ENCODE assay signal across 13 cellular contexts in the genomic region with DNA sequence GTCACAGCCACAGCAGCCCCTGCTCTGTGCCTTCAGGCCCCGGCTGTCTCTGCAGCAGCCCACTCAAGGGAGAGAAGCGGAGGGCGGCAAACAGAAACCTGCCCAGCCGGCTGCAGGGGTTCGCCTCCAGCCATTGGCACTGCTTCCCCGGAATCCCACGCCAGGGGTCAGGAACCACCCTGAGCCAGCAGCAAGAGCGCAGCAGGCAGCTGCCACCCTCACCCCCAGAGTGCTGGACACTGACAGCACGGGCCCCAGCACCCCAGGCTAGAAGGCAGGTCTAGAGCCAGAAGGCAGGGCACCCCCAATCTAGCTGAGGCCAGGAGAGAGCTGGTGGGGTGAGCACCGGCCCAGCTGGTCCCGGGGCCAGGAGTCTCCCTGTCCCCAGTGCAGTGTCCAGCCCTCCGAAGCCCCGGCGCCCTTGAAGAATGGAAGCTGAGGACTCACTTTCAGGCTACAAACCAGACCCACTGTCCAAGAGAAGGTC. TPM values are rescaled to one million over a fixed set of nuclear protein-coding genes. Genes with fewer than 3 reads are reported as not detected.
DNase-seq lines count a peak whose midpoint lies in the region; ATAC-seq and TF ChIP-seq lines count a peak whose summit lies in the region.
"Had no signal": no experiment of that assay in that cellular context is flagged by ENCODE, and none has a peak within 500 bp of the region (broad histone marks: within the 10 kb centered on the region; RNA-seq: fewer than 3 reads in every experiment).

No MANE protein-coding gene starts in this region.

- CTCF ChIA-PET in CD4-positive, alpha-beta T cell (lab: Charles Lee): interaction anchor here (1.2 to 3.1 kb wide), 2 partner anchors 92 to 152 kb away, joined by 7 to 25 read pairs; no protein-coding TSS in a partner anchor
- CTCF ChIA-PET in HEK293 (lab: Yijun Ruan, JAX): interaction anchor here (0.6 to 2.0 kb wide), 7 partner anchors 25 to 1044 kb away, joined by 3 to 10 read pairs (median 5); no protein-coding TSS in a partner anchor

- ATAC-seq in CD4-positive, alpha-beta T cell (ENCODE audit: poor library complexity): no peak
- ATAC-seq in GM19463 (IDR thresholded peaks at IDR 0.05; ENCODE audit: unreplicated experiment): no peak

- peaks cover 0 to 26% of the 10 kb centered on the region in 2 experiments; a peak in 2 of 3 replicates for H3K36me3 ChIP-seq in HEK293 (ENCODE audit: control insufficient read depth in 2 of 2, insufficient read depth in 1 of 2, low read length in 2 of 2)
- peaks cover 3% of the 10 kb centered on the region; the same call in 1 of the 2 replicates for H3K36me3 ChIP-seq in MG63
- H3K36me3 ChIP-seq: brain microvascular endothelial cell, HAP-1 had no signal

- H3K4me1 Mint-ChIP-seq in CD4-positive, alpha-beta T cell (ENCODE audit: low read depth): peaks cover 52% of the 10 kb centered on the region
- peaks cover 66% of the 10 kb centered on the region for H3K4me1 Mint-ChIP-seq in activated naive CD8-positive, alpha-beta T cell (ENCODE audit: low read depth)
- peaks cover 57% of the 10 kb centered on the region for H3K4me1 Mint-ChIP-seq in nephron progenitor cell

- H3K27ac ChIP-seq in CD4-positive, alpha-beta T cell (ENCODE audit: low read depth, low read length): peak overlapping the region; percentile 86
- no peak overlapping the region for H3K27ac ChIP-seq in HEK293 (ENCODE audit: extremely low read depth, low read depth, low read length)
- H3K27ac ChIP-seq: brain microvascular endothelial cell, SJSA1 had no signal

- no peaks in the 10 kb centered on the region for H3K4me1 ChIP-seq in HEK293 (ENCODE audit: control insufficient read depth, insufficient read depth, low read length)
- H3K4me1 ChIP-seq: HAP-1 had no signal

- H3K4me3 ChIP-seq in HEK293 (ENCODE audit: low read depth, low read length) (no peak overlapping the region), MG63 (no peak overlapping the region)
- H3K4me3 ChIP-seq: HAP-1, SJSA1 had no signal

- H3K36me3 Mint-ChIP-seq in CD4-positive, alpha-beta T cell (ENCODE audit: low read depth): peaks cover 28% of the 10 kb centered on the region
- H3K36me3 Mint-ChIP-seq in activated naive CD8-positive, alpha-beta T cell: no peaks in the 10 kb centered on the region
- H3K36me3 Mint-ChIP-seq in nephron progenitor cell (ENCODE audit: low read depth): peaks cover 8% of the 10 kb centered on the region

- peak overlapping the region; percentile 98 for H3K27ac Mint-ChIP-seq in CD4-positive, alpha-beta T cell
- peak overlapping the region; percentile 93 for H3K27ac Mint-ChIP-seq in activated naive CD8-positive, alpha-beta T cell
- H3K27ac Mint-ChIP-seq in nephron progenitor cell: peak overlapping the region; percentile 39

- no peak for TF ChIP-seq CTCF in CD4-positive, alpha-beta T cell (IDR thresholded peaks at IDR 0.05)
- TF ChIP-seq CTCF in HEK293 (tag by site-specific recombination; IDR thresholded peaks at IDR 0.05) (no peak), nephron progenitor cell (IDR thresholded peaks at IDR 0.05) (no peak)

- POLR2A ChIA-PET in CD4-positive, alpha-beta T cell (lab: Charles Lee): interaction anchor here (0.5 to 14.0 kb wide), 15 partner anchors 9 to 418 kb away, joined by 3 to 394 read pairs (median 6); partner anchors contain the start of genes EXOC7, FOXJ1, RNF157 and UBALD2
- POLR2A ChIA-PET in HEK293 (lab: Yijun Ruan, JAX): interaction anchor here (0.9 to 1.6 kb wide), 3 partner anchors 9 to 201 kb away, joined by 3 to 8 read pairs (median 4); partner anchors contain the start of genes SRP68 and UBALD2

- H3K27me3 Mint-ChIP-seq in CD4-positive, alpha-beta T cell: no peaks in the 10 kb centered on the region
- no peaks in the 10 kb centered on the region for H3K27me3 Mint-ChIP-seq in activated naive CD8-positive, alpha-beta T cell
- no peaks in the 10 kb centered on the region for H3K27me3 Mint-ChIP-seq in nephron progenitor cell (ENCODE audit: low read depth, poor library complexity)

- H3K9me3 Mint-ChIP-seq in CD4-positive, alpha-beta T cell: no peaks in the 10 kb centered on the region
- H3K9me3 Mint-ChIP-seq in activated naive CD8-positive, alpha-beta T cell (ENCODE audit: low read depth): no peaks in the 10 kb centered on the region
- no peaks in the 10 kb centered on the region for H3K9me3 Mint-ChIP-seq in nephron progenitor cell

- intact Hi-C loops in CD4-positive, alpha-beta T cell (cut with DNase I, micrococcal nuclease): no loop called here

- H3K27me3 ChIP-seq in CD4-positive, alpha-beta T cell (ENCODE audit: control insufficient read depth, insufficient read depth, low read length): no peaks in the 10 kb centered on the region
- no peaks in the 10 kb centered on the region for H3K27me3 ChIP-seq in MG63
- H3K27me3 ChIP-seq: brain microvascular endothelial cell, SJSA1 had no signal

- no peaks in the 10 kb centered on the region for H3K9me3 ChIP-seq in CD4-positive, alpha-beta T cell (ENCODE audit: control insufficient read depth, low read length)
- H3K9me3 ChIP-seq in HEK293 (ENCODE audit: control insufficient read depth, insufficient read depth, low read depth, low read length) (no peaks in the 10 kb centered on the region), MG63 (no peaks in the 10 kb centered on the region)
- H3K9me3 ChIP-seq: HAP-1 had no signal

- peak overlapping the region; percentile 85 for H3K4me3 Mint-ChIP-seq in CD4-positive, alpha-beta T cell
- H3K4me3 Mint-ChIP-seq in activated naive CD8-positive, alpha-beta T cell: peak overlapping the region; percentile 76
- H3K4me3 Mint-ChIP-seq in nephron progenitor cell: no peak overlapping the region

- DNase-seq in CD4-positive, alpha-beta T cell: no peak
- DNase-seq in nephron progenitor cell (no peak), AML-193 (lab: John Stamatoyannopoulos, UW) (no peak), MG63 (no peak), germinal center (ENCODE audit: low spot score) (no peak)
- DNase-seq: brain microvascular endothelial cell, COR-L47, NCI-H446 treated with DMSO at 0.1 percent for 48 hours had no signal

TF ChIP-seq in HEK293, 187 proteins besides CTCF, POLR2A, EP300 and RAD21:
- no peak for TF ChIP-seq ZNF311 (tag by site-specific recombination; IDR thresholded peaks at IDR 0.05; ENCODE audit: borderline replicate concordance)
- no peak for TF ChIP-seq ZNF24 (tag by site-specific recombination; IDR thresholded peaks at IDR 0.05)
- TF ChIP-seq ATF2 (tag by site-specific recombination; IDR thresholded peaks at IDR 0.05; ENCODE audit: low read depth): no peak
- TF ChIP-seq ZNF549 (tag by site-specific recombination; IDR thresholded peaks at IDR 0.05): no peak
- TF ChIP-seq ZNF596 (tag by site-specific recombination; IDR thresholded peaks at IDR 0.05): no peak
- peak; percentile 15; the same call in 1 of the 2 replicates for TF ChIP-seq ZIC2 (tag by site-specific recombination; IDR thresholded peaks at IDR 0.05)
- peak; percentile 70 for TF ChIP-seq GLIS2 (tag by site-specific recombination; IDR thresholded peaks at IDR 0.05)

RNA-seq across cellular contexts. Expression of gene UBALD2, which starts 8.3 kb away (rescaled TPM):
- 100 to 1,000 TPM; 253 to 265 TPM for total RNA-seq in CD4-positive, alpha-beta T cell
- total RNA-seq in MG63 (2014; rRNA removed; shearing (Covaris generic); ENCODE audit: low replicate concordance): 1.2 and 7.0 TPM in 2 replicates

RNA-seq across cellular contexts. Expression of gene RNF157, which starts 33.2 kb away (rescaled TPM):
- total RNA-seq in CD4-positive, alpha-beta T cell: 10 to 100 TPM; 18.5 to 21.1 TPM
- 0.40 and 0.94 TPM in 2 replicates for total RNA-seq in MG63 (2014; rRNA removed; shearing (Covaris generic); ENCODE audit: low replicate concordance)

RNA-seq across cellular contexts. Expression of gene QRICH2, which starts 34.6 kb away (rescaled TPM):
- total RNA-seq in CD4-positive, alpha-beta T cell: 1 to 10 TPM; 1.8 to 2.1 TPM
- total RNA-seq in MG63 (2014; rRNA removed; shearing (Covaris generic); ENCODE audit: low replicate concordance): 0.92 and 3.4 TPM in 2 replicates

Comparison
In these comparisons a context has a peak if more than half of its experiments do, and no peak if none do; other contexts are left out.
1. H3K27ac Mint-ChIP-seq: peak in every context shown above with its lines; median percentile 98 in CD4-positive, alpha-beta T cell; 93 in activated naive CD8-positive, alpha-beta T cell; 39 in nephron progenitor cell.
2. RNA of gene UBALD2, which starts 8.3 kb away (total RNA-seq): 253 to 265 TPM in CD4-positive, alpha-beta T cell; 1.2 to 7.0 TPM in MG63; every median in the first group is over 10 times any median in the second.
3. RNA of gene RNF157, which starts 33.2 kb away (total RNA-seq): 18.5 to 21.1 TPM in CD4-positive, alpha-beta T cell; 0.40 to 0.94 TPM in MG63; every median in the first group is over 10 times any median in the second.